In the genomic region with DNA sequence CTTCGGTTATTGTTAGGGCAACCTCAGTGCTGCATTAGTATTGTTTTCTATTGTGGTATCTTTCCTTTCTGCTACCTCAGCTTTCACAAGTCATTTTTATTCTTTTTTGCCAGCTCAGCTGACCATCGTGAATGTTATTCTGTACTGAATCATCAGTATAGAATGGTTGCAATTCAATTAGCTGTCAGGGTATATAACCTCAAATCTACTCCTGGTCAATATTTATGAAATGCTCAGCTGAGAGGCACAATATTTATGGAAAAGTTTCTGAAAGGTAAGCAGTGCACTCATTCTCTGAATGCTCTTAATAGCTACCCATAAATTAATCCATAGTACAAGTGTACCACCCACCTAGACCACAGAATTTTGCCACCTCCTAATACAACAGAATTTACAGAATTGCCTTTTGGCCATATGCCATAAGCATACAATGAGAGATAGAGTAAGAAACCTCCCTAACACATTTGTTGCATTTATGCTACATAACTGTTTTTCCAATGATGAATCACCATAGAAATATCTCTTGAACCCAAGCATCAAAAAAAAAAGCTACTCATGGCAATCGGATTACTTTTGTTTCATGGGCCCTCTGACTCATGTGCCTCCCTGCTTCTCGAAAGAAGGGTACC, we compare ENCODE assay signal across 23 cellular contexts.
DNase-seq lines count a peak whose midpoint lies in the region; ATAC-seq and TF ChIP-seq lines count a peak whose summit lies in the region.
"Had no signal": no experiment of that assay in that cellular context is flagged by ENCODE, and none has a peak within 500 bp of the region (broad histone marks: within the 10 kb centered on the region; RNA-seq: fewer than 3 reads in every experiment).

No MANE protein-coding gene starts in this region.

- H3K27ac ChIP-seq in breast epithelium: no peak overlapping the region
- H3K27ac ChIP-seq: 22Rv1, right lobe of liver, SK-N-MC, testis had no signal

- H3K27me3 Mint-ChIP-seq in MCF 10A (ENCODE audit: insufficient read depth, unreplicated experiment): no peaks in the 10 kb centered on the region
- no peaks in the 10 kb centered on the region for H3K27me3 Mint-ChIP-seq in activated CD4-positive, alpha-beta T cell treated with anti-CD3 and anti-CD28 coated beads for 36 hours
- H3K27me3 Mint-ChIP-seq: CD4-positive, alpha-beta T cell had no signal

- H3K27me3 ChIP-seq in breast epithelium: no peaks in the 10 kb centered on the region
- no peaks in the 10 kb centered on the region for H3K27me3 ChIP-seq in adipocyte (replicated peaks; ENCODE audit: control insufficient read depth, insufficient read depth, low read length)
- H3K27me3 ChIP-seq: right lobe of liver, testis had no signal

- H3K4me1 ChIP-seq in breast epithelium (no peaks in the 10 kb centered on the region), adipocyte (ENCODE audit: control insufficient read depth, insufficient read depth, low read length) (peaks cover 14% of the 10 kb centered on the region)
- H3K4me1 ChIP-seq: right lobe of liver, testis had no signal

- intact Hi-C loops in MCF 10A (cut with micrococcal nuclease) (loop anchor here (2.0 kb wide), 1 partner anchor 47 kb away; no protein-coding TSS in a partner anchor), breast epithelium (cut with DNase I; ENCODE audit: low total_unique reads) (no loop called here)
- intact Hi-C loops in activated CD4-positive, alpha-beta T cell treated with anti-CD3 and anti-CD28 coated beads for 36 hours (cut with DNase I, micrococcal nuclease): no loop called here

- no peaks in the 10 kb centered on the region for H3K36me3 ChIP-seq in breast epithelium
- no peaks in the 10 kb centered on the region for H3K36me3 ChIP-seq in adipocyte (ENCODE audit: control insufficient read depth, insufficient read depth, low read length, severe bottlenecking)
- H3K36me3 ChIP-seq: right lobe of liver had no signal

- no TSS peak for BruUV-seq in MCF 10A (replicated peaks; lab: Mats Ljungman, UMichigan)

- no peak for TF ChIP-seq POLR2A in breast epithelium (IDR thresholded peaks at IDR 0.05)

- H3K9me3 Mint-ChIP-seq in MCF 10A (ENCODE audit: unreplicated experiment): peaks cover 8% of the 10 kb centered on the region
- peaks cover 1% of the 10 kb centered on the region for H3K9me3 Mint-ChIP-seq in activated CD4-positive, alpha-beta T cell treated with anti-CD3 and anti-CD28 coated beads for 36 hours (ENCODE audit: low read depth)
- H3K9me3 Mint-ChIP-seq: activated naive CD4-positive, alpha-beta T cell treated with anti-CD3 and anti-CD28 coated beads, Interleukin-2, amount 50 U/mL, for 72 hours; neural crest cell had no signal

- CTCF ChIA-PET in MCF 10A (lab: Yijun Ruan, JAX): interaction anchor here (0.6 to 2.0 kb wide), 7 partner anchors 15 to 847 kb away, joined by 3 to 7 read pairs (median 3); no protein-coding TSS in a partner anchor
- CTCF ChIA-PET in activated CD4-positive, alpha-beta T cell treated with anti-CD3 and anti-CD28 coated beads for 36 hours (lab: Charles Lee): interaction anchor here (0.7 kb wide), 1 partner anchor 71 kb away, joined by 3 read pairs; no protein-coding TSS in a partner anchor

- POLR2A ChIA-PET in MCF 10A (lab: Yijun Ruan, JAX): interaction anchor here (0.7 to 1.6 kb wide), 5 partner anchors 8 to 121 kb away, joined by 3 to 8 read pairs (median 3); no protein-coding TSS in a partner anchor
- POLR2A ChIA-PET in activated CD4-positive, alpha-beta T cell treated with anti-CD3 and anti-CD28 coated beads for 36 hours (lab: Charles Lee): no interaction called here

- peak; percentile 64 for DNase-seq in MCF 10A (ENCODE audit: unreplicated experiment)
- no peak for DNase-seq in breast epithelium (ENCODE audit: low spot score in 2 of 2)
- peak; percentile 60 for DNase-seq in adipocyte (ENCODE audit: low read depth)
- DNase-seq in fibroblast of the aortic adventitia (ENCODE audit: low read depth): peak; percentile 70
- DNase-seq in NCI-H510A treated with DMSO at 0.1 percent for 48 hours (lab: John Stamatoyannopoulos, UW): no peak
- no peak for DNase-seq in activated CD4-positive, alpha-beta T cell treated with anti-CD3 and anti-CD28 coated beads for 36 hours
- DNase-seq in GM13976 (ENCODE audit: low spot score): no peak
- DNase-seq: activated CD4-positive, alpha-beta T cell treated with anti-CD3 and anti-CD28 coated beads, Interleukin-2, amount 50 U/mL, for 1 hour; activated T-cell treated with anti-CD3 and anti-CD28 coated beads, Interleukin-2, amount 50 U/mL, for 4 hours; CD4-positive, alpha-beta T cell; islet precursor cell; Kasumi-1; mesendoderm; NCI-H146; NCI-H2227 treated with DMSO at 0.1 percent for 48 hours; right lobe of liver; stimulated activated CD4-positive, alpha-beta T cell treated with anti-CD3 and anti-CD28 coated beads, Interleukin-4, amount 100 ng/mL, for 1 hour; testis had no signal

- H3K4me3 ChIP-seq in breast epithelium (no peak overlapping the region), adipocyte (ENCODE audit: low read length) (peak overlapping the region; percentile 0), fibroblast of the aortic adventitia (ENCODE audit: low read depth, low read length) (no peak overlapping the region)
- H3K4me3 ChIP-seq: right lobe of liver, SK-N-MC, testis had no signal

- peak overlapping the region; percentile 59 for H3K27ac Mint-ChIP-seq in MCF 10A (ENCODE audit: low read depth, unreplicated experiment)
- no peak overlapping the region for H3K27ac Mint-ChIP-seq in activated CD4-positive, alpha-beta T cell treated with anti-CD3 and anti-CD28 coated beads for 36 hours
- H3K27ac Mint-ChIP-seq: activated naive CD4-positive, alpha-beta T cell treated with anti-CD3 and anti-CD28 coated beads, Interleukin-2, amount 50 U/mL, for 72 hours; CD4-positive, alpha-beta T cell had no signal

- H3K4me3 Mint-ChIP-seq in MCF 10A (ENCODE audit: unreplicated experiment): no peak overlapping the region
- no peak overlapping the region for H3K4me3 Mint-ChIP-seq in activated CD4-positive, alpha-beta T cell treated with anti-CD3 and anti-CD28 coated beads for 36 hours
- H3K4me3 Mint-ChIP-seq: activated T-cell treated with anti-CD3 and anti-CD28 coated beads, Interleukin-2, amount 50 U/mL, for 4 hours; CD4-positive, alpha-beta T cell; neural crest cell had no signal

- in situ Hi-C loops in GM13976 (cut with MboI; ENCODE audit: low sequenced_read_pairs, unreplicated experiment): no loop called here

- H3K9ac ChIP-seq in adipocyte (ENCODE audit: low read length): no peak overlapping the region

- no peak for ATAC-seq in activated CD4-positive, alpha-beta T cell treated with anti-CD3 and anti-CD28 coated beads for 36 hours
- ATAC-seq in HG03159 (IDR thresholded peaks at IDR 0.05; ENCODE audit: unreplicated experiment): no peak
- ATAC-seq: activated naive CD4-positive, alpha-beta T cell treated with anti-CD3 and anti-CD28 coated beads, Interleukin-2, amount 50 U/mL, for 72 hours; activated T-cell treated with anti-CD3 and anti-CD28 coated beads, Interleukin-2, amount 50 U/mL, for 4 hours; right lobe of liver had no signal

- no peaks in the 10 kb centered on the region for H3K36me3 Mint-ChIP-seq in MCF 10A (ENCODE audit: insufficient read depth, unreplicated experiment)
- no peaks in the 10 kb centered on the region for H3K36me3 Mint-ChIP-seq in activated CD4-positive, alpha-beta T cell treated with anti-CD3 and anti-CD28 coated beads for 36 hours (ENCODE audit: low read depth)
- H3K36me3 Mint-ChIP-seq: activated naive CD4-positive, alpha-beta T cell treated with anti-CD3 and anti-CD28 coated beads, Interleukin-2, amount 50 U/mL, for 72 hours had no signal

- H3K4me1 Mint-ChIP-seq in MCF 10A (ENCODE audit: insufficient read depth, unreplicated experiment): peaks cover 26% of the 10 kb centered on the region
- H3K4me1 Mint-ChIP-seq in activated CD4-positive, alpha-beta T cell treated with anti-CD3 and anti-CD28 coated beads for 36 hours: no peaks in the 10 kb centered on the region
- H3K4me1 Mint-ChIP-seq: neural crest cell had no signal

- no peak for TF ChIP-seq CTCF in MCF 10A (IDR thresholded peaks at IDR 0.05; ENCODE audit: unreplicated experiment)
- TF ChIP-seq CTCF in breast epithelium (IDR thresholded peaks at IDR 0.05): no peak
- TF ChIP-seq CTCF in fibroblast of the aortic adventitia (IDR thresholded peaks at IDR 0.05; ENCODE audit: insufficient read depth, low read length): no peak
- TF ChIP-seq CTCF in GM13976 (IDR thresholded peaks at IDR 0.05; ENCODE audit: borderline replicate concordance, control extremely low read depth, extremely low read depth, insufficient read depth, missing control alignments): no peak

- H3K9me3 ChIP-seq in breast epithelium (no peaks in the 10 kb centered on the region), adipocyte (ENCODE audit: control insufficient read depth, low read length) (no peaks in the 10 kb centered on the region)
- H3K9me3 ChIP-seq: right lobe of liver, testis had no signal

Comparison
In these comparisons a context has a peak if more than half of its experiments do, and no peak if none do; other contexts are left out.
1. DNase-seq: peak in MCF 10A (single experiment), adipocyte (single experiment) and fibroblast of the aortic adventitia (single experiment); none in breast epithelium (0 of 2), NCI-H510A treated with DMSO at 0.1 percent for 48 hours (single experiment), activated CD4-positive, alpha-beta T cell treated with anti-CD3 and anti-CD28 coated beads for 36 hours (single experiment) and GM13976 (single experiment).